Comparison of ENCODE assay signal across 22 cellular contexts in the genomic region with DNA sequence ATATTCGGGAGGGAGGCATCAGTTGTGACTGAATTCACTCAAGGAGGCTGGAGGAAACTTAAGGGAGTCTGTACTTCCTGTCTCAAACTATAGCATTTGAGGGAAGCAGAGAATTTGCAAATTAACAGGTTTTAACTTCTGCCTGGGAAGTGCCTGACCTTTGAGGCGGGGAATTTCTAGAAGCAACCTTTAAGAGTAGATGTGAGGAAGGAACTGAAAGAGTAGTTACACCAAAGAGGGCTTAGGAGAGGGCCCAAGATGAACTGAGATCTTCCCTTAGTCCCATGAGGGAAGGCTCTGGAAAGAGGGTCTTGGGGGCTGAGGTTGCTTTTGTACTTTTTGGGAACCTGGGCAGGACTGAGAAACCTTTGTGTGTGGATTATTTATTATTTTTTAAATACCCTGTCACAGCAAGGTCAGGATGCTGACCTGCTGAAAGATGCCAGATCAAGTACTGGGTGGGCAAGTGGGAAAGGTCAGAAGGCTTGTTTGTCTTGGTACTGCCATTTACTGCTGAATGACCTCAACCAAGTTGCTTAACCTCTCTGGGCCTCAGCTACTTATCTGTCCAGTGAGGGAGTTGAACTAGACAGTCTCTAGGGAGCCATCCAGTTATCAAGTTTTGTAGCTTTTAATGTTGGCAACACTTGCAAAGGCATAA. TPM values are rescaled to one million over a fixed set of nuclear protein-coding genes. Genes with fewer than 3 reads are reported as not detected.
A peak's percentile ranks its signal among the peaks of the same experiment; 100 is the strongest.
DNase-seq lines count a peak whose midpoint lies in the region; ATAC-seq, FAIRE-seq and TF ChIP-seq lines count a peak whose summit lies in the region.
"Had no signal": no experiment of that assay in that cellular context is flagged by ENCODE, and none has a peak within 500 bp of the region (broad histone marks: within the 10 kb centered on the region; RNA-seq: fewer than 3 reads in every experiment).

No MANE protein-coding gene starts in this region.

- peaks cover 4% of the 10 kb centered on the region for H3K4me1 Mint-ChIP-seq in activated naive CD8-positive, alpha-beta T cell treated with anti-CD3 and anti-CD28 coated beads, Interleukin-2, amount 10 ng/mL, durations not matched to agents 7 days and 5 days
- H3K4me1 Mint-ChIP-seq in stimulated activated naive B cell treated with anti-CD40 and anti-IgM and Interleukin-4, amounts not matched to agents 10 μg/mL and 1 μg/mL and 100 μg/mL, for 72 hours = peaks cover 13 to 28% of the 10 kb centered on the region in 2 donors

- H3K18ac ChIP-seq in mesendoderm (ENCODE audit: low read length) = no peak overlapping the region

- WGBS in mesendoderm (ENCODE audit: extremely low coverage, insufficient coverage, low lambda C conversion rate) = no CpG with 5 or more reads among the region's 2 CpGs
- 25 to 36% methylated on average over 2 of the region's 2 CpGs for WGBS in body of pancreas, 2 donors
- WGBS in pancreas, 2 donors = 38 to 45% methylated on average over 2 of the region's 2 CpGs

- H3K4me1 ChIP-seq in HUES48 (ENCODE audit: control insufficient read depth, insufficient read depth, low read length) (peaks cover 5% of the 10 kb centered on the region), mesendoderm (ENCODE audit: control insufficient read depth, low read depth, low read length) (no peaks in the 10 kb centered on the region), body of pancreas (peaks cover 24% of the 10 kb centered on the region), pancreas (peaks cover 0 to 12% (median 9%) of the 10 kb centered on the region in 3 donors)

- H2BK5ac ChIP-seq in mesendoderm (ENCODE audit: low read length) = no peak overlapping the region

- no peak for ATAC-seq in activated naive CD8-positive, alpha-beta T cell treated with anti-CD3 and anti-CD28 coated beads, Interleukin-2, amount 10 ng/mL, durations not matched to agents 7 days and 5 days (ENCODE audit: low read depth)
- ATAC-seq in stimulated activated naive B cell treated with anti-CD40 and anti-IgM and Interleukin-4, amounts not matched to agents 10 μg/mL and 1 μg/mL and 100 μg/mL, for 72 hours (replicated peaks) = peak; percentile 82 to 83
- ATAC-seq in HG02798 (IDR thresholded peaks at IDR 0.05; ENCODE audit: poor library complexity, unreplicated experiment) (no peak), body of pancreas (no peak), pancreas (no peak)
- ATAC-seq: left colon, Panc1, sciatic nerve had no signal

- TF ChIP-seq CTCF in body of pancreas (IDR thresholded peaks at IDR 0.05) (no peak), pancreas (IDR thresholded peaks at IDR 0.05) (no peak)

- H3K79me1 ChIP-seq in mesendoderm (ENCODE audit: low read length) = no peaks in the 10 kb centered on the region

- no peak overlapping the region for H3K4ac ChIP-seq in mesendoderm (ENCODE audit: low read depth, low read length)

- no peaks in the 10 kb centered on the region for H3K79me2 ChIP-seq in mesendoderm (ENCODE audit: control insufficient read depth, insufficient read depth, low read length)

- no peak overlapping the region for H3K27ac ChIP-seq in HUES48 (ENCODE audit: low read depth, low read length)
- H3K27ac ChIP-seq in mesendoderm (ENCODE audit: low read depth, low read length) = no peak overlapping the region
- H3K27ac ChIP-seq in body of pancreas = no peak overlapping the region
- no peak overlapping the region for H3K27ac ChIP-seq in pancreas
- H3K27ac ChIP-seq: brain microvascular endothelial cell, colonic mucosa had no signal

- H3K9ac ChIP-seq in HUES48 (ENCODE audit: low read depth, low read length) = no peak overlapping the region
- no peak overlapping the region for H3K9ac ChIP-seq in mesendoderm (ENCODE audit: low read length)

- H3K27me3 ChIP-seq in HUES48 (ENCODE audit: control insufficient read depth, insufficient read depth, low read length) (peaks cover 50% of the 10 kb centered on the region), mesendoderm (ENCODE audit: insufficient read depth, low read length, poor library complexity) (peaks cover 6% of the 10 kb centered on the region), body of pancreas (peaks cover 0 to 24% of the 10 kb centered on the region in 2 donors), pancreas (peaks cover 0 to 38% (median 13%) of the 10 kb centered on the region in 4 donors)

- no peak for FAIRE-seq in pancreas (lab: Jason Lieb, UNC)
- FAIRE-seq: GM19239, urothelium cell line had no signal

- H3K4me3 ChIP-seq in HUES48 (ENCODE audit: low read depth, low read length) (peak overlapping the region; percentile 95), mesendoderm (ENCODE audit: low read length) (no peak overlapping the region), body of pancreas (no peak overlapping the region), pancreas (no peak overlapping the region)
- H3K4me3 ChIP-seq: colonic mucosa had no signal

- peak overlapping the region; percentile 11 for H3K27ac Mint-ChIP-seq in activated naive CD8-positive, alpha-beta T cell treated with anti-CD3 and anti-CD28 coated beads, Interleukin-2, amount 10 ng/mL, durations not matched to agents 7 days and 5 days
- H3K27ac Mint-ChIP-seq in stimulated activated naive B cell treated with anti-CD40 and anti-IgM and Interleukin-4, amounts not matched to agents 10 μg/mL and 1 μg/mL and 100 μg/mL, for 72 hours = peak overlapping the region; percentile 92
- H3K27ac Mint-ChIP-seq: activated naive CD4-positive, alpha-beta T cell treated with anti-CD3 and anti-CD28 coated beads, Interleukin-2, amount 10 ng/mL, durations not matched to agents 7 days and 5 days; activated T-cell treated with anti-CD3 and anti-CD28 coated beads, Interleukin-2, amount 50 U/mL, for 24 hours had no signal

- H2AK5ac ChIP-seq in mesendoderm (ENCODE audit: low read length) = no peak overlapping the region

- no peak for DNase-seq in activated naive CD8-positive, alpha-beta T cell treated with anti-CD3 and anti-CD28 coated beads, Interleukin-2, amount 10 ng/mL, durations not matched to agents 7 days and 5 days
- DNase-seq in mesendoderm = peak; percentile 12
- peak; percentile 36 for DNase-seq in stimulated activated naive B cell treated with anti-CD40 and anti-IgM and Interleukin-4, amounts not matched to agents 10 μg/mL and 1 μg/mL and 100 μg/mL, for 72 hours
- no peak for DNase-seq in body of pancreas
- DNase-seq in pancreas = no peak
- DNase-seq: activated CD4-positive, alpha-beta T cell treated with anti-CD3 and anti-CD28 coated beads for 4 hours; activated naive CD4-positive, alpha-beta T cell treated with anti-CD3 and anti-CD28 coated beads, Interleukin-2, amount 10 ng/mL, durations not matched to agents 7 days and 5 days; activated T-cell treated with anti-CD3 and anti-CD28 coated beads, Interleukin-2, amount 50 U/mL, for 24 hours; brain microvascular endothelial cell; colonic mucosa; foreskin fibroblast; KG1; left colon; NCI-H1048; NCI-H2171 treated with DMSO at 0.1 percent for 48 hours; NCI-H774 had no signal

- H4K8ac ChIP-seq in mesendoderm (ENCODE audit: low read depth, low read length) = no peak overlapping the region

- H3K9me3 Mint-ChIP-seq in activated naive CD8-positive, alpha-beta T cell treated with anti-CD3 and anti-CD28 coated beads, Interleukin-2, amount 10 ng/mL, durations not matched to agents 7 days and 5 days = no peaks in the 10 kb centered on the region
- peaks cover 2 to 5% of the 10 kb centered on the region in 2 donors for H3K9me3 Mint-ChIP-seq in stimulated activated naive B cell treated with anti-CD40 and anti-IgM and Interleukin-4, amounts not matched to agents 10 μg/mL and 1 μg/mL and 100 μg/mL, for 72 hours
- H3K9me3 Mint-ChIP-seq: activated naive CD4-positive, alpha-beta T cell treated with anti-CD3 and anti-CD28 coated beads, Interleukin-2, amount 10 ng/mL, durations not matched to agents 7 days and 5 days had no signal

- peaks cover 42% of the 10 kb centered on the region for H3K27me3 Mint-ChIP-seq in activated naive CD8-positive, alpha-beta T cell treated with anti-CD3 and anti-CD28 coated beads, Interleukin-2, amount 10 ng/mL, durations not matched to agents 7 days and 5 days
- peaks cover 31 to 60% of the 10 kb centered on the region in 2 donors for H3K27me3 Mint-ChIP-seq in stimulated activated naive B cell treated with anti-CD40 and anti-IgM and Interleukin-4, amounts not matched to agents 10 μg/mL and 1 μg/mL and 100 μg/mL, for 72 hours

- intact Hi-C loops in body of pancreas (cut with DNase I) (no loop called here), pancreas (cut with DNase I) (no loop called here)

- no peaks in the 10 kb centered on the region for H3K36me3 ChIP-seq in HUES48 (ENCODE audit: control insufficient read depth, insufficient read depth, low read length)
- no peaks in the 10 kb centered on the region for H3K36me3 ChIP-seq in mesendoderm (ENCODE audit: control insufficient read depth, insufficient read depth, low read length)
- no peaks in the 10 kb centered on the region for H3K36me3 ChIP-seq in body of pancreas (replicated peaks in 1 of 2; ENCODE audit: insufficient read depth in 1 of 2, low read depth in 2 of 2)
- no peaks in the 10 kb centered on the region for H3K36me3 ChIP-seq in pancreas
- H3K36me3 ChIP-seq: brain microvascular endothelial cell, colonic mucosa had no signal

- no peak for TF ChIP-seq POLR2A in body of pancreas (IDR thresholded peaks at IDR 0.05)

- H2BK15ac ChIP-seq in mesendoderm (replicated peaks; ENCODE audit: low read depth) = no peak overlapping the region

- H3K36me3 Mint-ChIP-seq in activated naive CD8-positive, alpha-beta T cell treated with anti-CD3 and anti-CD28 coated beads, Interleukin-2, amount 10 ng/mL, durations not matched to agents 7 days and 5 days = no peaks in the 10 kb centered on the region
- peaks cover 2 to 4% of the 10 kb centered on the region in 2 donors for H3K36me3 Mint-ChIP-seq in stimulated activated naive B cell treated with anti-CD40 and anti-IgM and Interleukin-4, amounts not matched to agents 10 μg/mL and 1 μg/mL and 100 μg/mL, for 72 hours

- no peak overlapping the region for H3K56ac ChIP-seq in mesendoderm (ENCODE audit: low read length)

- POLR2A ChIA-PET in activated naive CD8-positive, alpha-beta T cell treated with anti-CD3 and anti-CD28 coated beads, Interleukin-2, amount 10 ng/mL, durations not matched to agents 7 days and 5 days (lab: Charles Lee) = no interaction called here

- no peak overlapping the region for H3K23ac ChIP-seq in mesendoderm (ENCODE audit: low read length)

- peak overlapping the region; percentile 18 for H3K4me3 Mint-ChIP-seq in activated naive CD8-positive, alpha-beta T cell treated with anti-CD3 and anti-CD28 coated beads, Interleukin-2, amount 10 ng/mL, durations not matched to agents 7 days and 5 days
- H3K4me3 Mint-ChIP-seq in stimulated activated naive B cell treated with anti-CD40 and anti-IgM and Interleukin-4, amounts not matched to agents 10 μg/mL and 1 μg/mL and 100 μg/mL, for 72 hours = peak overlapping the region; percentile 76 to 80
- H3K4me3 Mint-ChIP-seq: activated naive CD4-positive, alpha-beta T cell treated with anti-CD3 and anti-CD28 coated beads, Interleukin-2, amount 10 ng/mL, durations not matched to agents 7 days and 5 days; activated T-cell treated with anti-CD3 and anti-CD28 coated beads, Interleukin-2, amount 50 U/mL, for 24 hours had no signal

- no peak overlapping the region for H3K4me2 ChIP-seq in mesendoderm (ENCODE audit: low read length)

- H2BK120ac ChIP-seq in mesendoderm (ENCODE audit: low read depth, low read length) = no peak overlapping the region

- no peak overlapping the region for H4K5ac ChIP-seq in mesendoderm (ENCODE audit: low read length)

- H3K9me3 ChIP-seq in HUES48 (ENCODE audit: control insufficient read depth, insufficient read depth, low read length) (no peaks in the 10 kb centered on the region), body of pancreas (no peaks in the 10 kb centered on the region), pancreas (no peaks in the 10 kb centered on the region)
- H3K9me3 ChIP-seq: colonic mucosa had no signal

RNA-seq across cellular contexts. Expression of a gene that starts 2.4 kb away (rescaled TPM):
- not detected for total RNA-seq in activated naive CD8-positive, alpha-beta T cell treated with anti-CD3 and anti-CD28 coated beads, Interleukin-2, amount 10 ng/mL, durations not matched to agents 7 days and 5 days
- 0.18 TPM for polyA plus RNA-seq in mesendoderm (2013, experiment 1 of 2)
- 0.18 TPM for polyA plus RNA-seq in mesendoderm (2013, experiment 2 of 2)
- total RNA-seq in body of pancreas = under 1 TPM in 1 of 2 donors, not detected in 1; 0.52 TPM
- total RNA-seq in pancreas = under 1 TPM; 0.06 to 0.37 (median 0.24) TPM
- 1 to 10 TPM in 1 of 2 donors, under 1 TPM in 1; 0.11 to 1.2 TPM for polyA plus RNA-seq in pancreas

Comparison
In these comparisons a context has a peak if more than half of its experiments do, and no peak if none do; other contexts are left out.
1. ATAC-seq: peak in stimulated activated naive B cell treated with anti-CD40 and anti-IgM and Interleukin-4, amounts not matched to agents 10 μg/mL and 1 μg/mL and 100 μg/mL, for 72 hours (2 of 2); none in activated naive CD8-positive, alpha-beta T cell treated with anti-CD3 and anti-CD28 coated beads, Interleukin-2, amount 10 ng/mL, durations not matched to agents 7 days and 5 days (single experiment), HG02798 (single experiment), body of pancreas (single experiment) and pancreas (0 of 4).
2. DNase-seq: peak in mesendoderm (single experiment) and stimulated activated naive B cell treated with anti-CD40 and anti-IgM and Interleukin-4, amounts not matched to agents 10 μg/mL and 1 μg/mL and 100 μg/mL, for 72 hours (single experiment); none in activated naive CD8-positive, alpha-beta T cell treated with anti-CD3 and anti-CD28 coated beads, Interleukin-2, amount 10 ng/mL, durations not matched to agents 7 days and 5 days (single experiment), body of pancreas (0 of 4) and pancreas (0 of 6).